In genomic region chr7:18489624-18490023, GRCh38 we compare ENCODE assay signal across 26 cellular contexts.
"Had no signal": no experiment of that assay in that cellular context is flagged by ENCODE, and none has a peak within 500 bp of the region (broad histone marks: within the 10 kb centered on the region; RNA-seq: fewer than 3 reads in every experiment).

No MANE protein-coding gene starts in this region.

- H3K4me1 ChIP-seq: colonic mucosa, foreskin keratinocyte, left lung, prostate gland, upper lobe of left lung had no signal

- H2AFZ ChIP-seq: neural progenitor cell had no signal

- H3K27ac ChIP-seq: colonic mucosa, epithelial cell of prostate, foreskin keratinocyte, gastroesophageal sphincter, left lung, neural progenitor cell, prostate gland, sigmoid colon, skin epidermis, spleen, thoracic aorta, tibial nerve, upper lobe of left lung had no signal

- FAIRE-seq: urothelium cell line had no signal

- H3K27me3 ChIP-seq: colonic mucosa, foreskin keratinocyte, gastroesophageal sphincter, heart right ventricle, left lung, neural progenitor cell, sigmoid colon, spleen, tibial nerve, upper lobe of left lung had no signal

- H3K36me3 ChIP-seq: colonic mucosa, gastroesophageal sphincter, heart right ventricle, left lung, neural progenitor cell, prostate gland, sigmoid colon, spleen, thoracic aorta, tibial nerve, upper lobe of left lung had no signal

- H3K4me3 ChIP-seq: colonic mucosa, gastroesophageal sphincter, heart right ventricle, left lung, neural progenitor cell, prostate gland, sigmoid colon, skin epidermis, spleen, thoracic aorta, tibial nerve, upper lobe of left lung had no signal

- DNase-seq: colonic mucosa; effector CD8-positive, alpha-beta T cell; endodermal cell; foreskin keratinocyte; heart right ventricle; hippocampal formation; left cardiac atrium; left lung; mammary epithelial cell; mesendoderm; midbrain; naive thymus-derived CD4-positive, alpha-beta T cell; nucleus accumbens; right cardiac atrium; sigmoid colon; spleen; stimulated activated CD4-positive, alpha-beta T cell treated with anti-CD3 and anti-CD28 coated beads, Interleukin-4, amount 100 ng/mL, for 4 hours; upper lobe of left lung had no signal

- H3K9me3 ChIP-seq: colonic mucosa, gastroesophageal sphincter, heart right ventricle, left lung, prostate gland, sigmoid colon, spleen, thoracic aorta, tibial nerve, upper lobe of left lung had no signal

- H3K4me2 ChIP-seq: neural progenitor cell had no signal

- H3K9ac ChIP-seq: neural progenitor cell had no signal
